8 cellular contexts compared by ENCODE assay signal in genomic region chr9:136671646-136672430, GRCh38. TPM values are rescaled to one million over a fixed set of nuclear protein-coding genes. Genes with fewer than 3 reads are reported as not detected.
DNase-seq lines count a peak whose midpoint lies in the region; ATAC-seq and TF ChIP-seq lines count a peak whose summit lies in the region.

No MANE protein-coding gene starts in this region.

- H3K27ac ChIP-seq in uterus, result no peak overlapping the region

- DNase-seq in DMS 273 (lab: John Stamatoyannopoulos, UW; ENCODE audit: unreplicated experiment), result peak; percentile 79
- DNase-seq in DMS 273 treated with DMSO at 0.1 percent for 48 hours (lab: John Stamatoyannopoulos, UW), result no peak
- DNase-seq in RPMI8226, result peak; percentile 71
- DNase-seq in astrocyte of the spinal cord (ENCODE audit: low read depth, low spot score), result no peak
- DNase-seq in lung microvascular endothelial cell (ENCODE audit: low read depth in 2 of 2), result peak; percentile 59 to 66
- no peak for DNase-seq in uterus

- in situ Hi-C loops in astrocyte of the spinal cord (cut with HindIII; ENCODE audit: low sequenced_read_pairs), result no loop called here

- peaks cover 0 to 9% of the 10 kb centered on the region in 2 donors for H3K4me1 ChIP-seq in uterus

- ATAC-seq in GM21381 (IDR thresholded peaks at IDR 0.05; ENCODE audit: unreplicated experiment) (no peak), GM19324 (IDR thresholded peaks at IDR 0.05; ENCODE audit: low FRiP score, unreplicated experiment) (no peak)

- TF ChIP-seq CTCF in astrocyte of the spinal cord (IDR thresholded peaks at IDR 0.05; ENCODE audit: low read depth, low read length) (peak; percentile 96), uterus (IDR thresholded peaks at IDR 0.05) (peak; percentile 52 to 79 (median 62))

- peak in 1 of 2 donors; percentile 12 for TF ChIP-seq POLR2A in uterus (IDR thresholded peaks at IDR 0.05)

- no peaks in the 10 kb centered on the region for H3K9me3 ChIP-seq in uterus

- no peaks in the 10 kb centered on the region for H3K36me3 ChIP-seq in uterus

- H3K27me3 ChIP-seq in uterus, result peaks cover 0 to 9% of the 10 kb centered on the region in 2 donors

- H3K4me3 ChIP-seq in astrocyte of the spinal cord (ENCODE audit: low read depth, low read length) (no peak overlapping the region), uterus (no peak overlapping the region)

- intact Hi-C loops in uterus (cut with DNase I; ENCODE audit: low total_unique reads), result no loop called here

RNA-seq across cellular contexts. Expression of gene EGFL7, which starts 9.1 kb away (rescaled TPM):
- total RNA-seq in lung microvascular endothelial cell (330 and 384 TPM in 2 replicates), uterus (1,000 to 10,000 TPM in 1 of 4 donors, 100 to 1,000 TPM in 3; 119 to 1,791 (median 307) TPM)

RNA-seq across cellular contexts. Expression of gene AGPAT2, which starts 15.4 kb away (rescaled TPM):
- total RNA-seq in lung microvascular endothelial cell (18.8 and 41.0 TPM in 2 replicates), uterus (10 to 100 TPM; 22.7 to 45.1 (median 38.6) TPM)

RNA-seq across cellular contexts. Expression of gene DIPK1B, which starts 40.5 kb away (rescaled TPM):
- total RNA-seq in lung microvascular endothelial cell (64.7 and 91.1 TPM in 2 replicates), uterus (10 to 100 TPM in 3 of 4 donors, 1 to 10 TPM in 1; 3.2 to 26.3 (median 21.0) TPM)

Comparison
In these comparisons a context has a peak if more than half of its experiments do, and no peak if none do; other contexts are left out.
1. DNase-seq: peak in DMS 273 (single experiment), RPMI8226 (single experiment) and lung microvascular endothelial cell (2 of 2); none in DMS 273 treated with DMSO at 0.1 percent for 48 hours (single experiment), astrocyte of the spinal cord (single experiment) and uterus (0 of 2).